In the genomic region with DNA sequence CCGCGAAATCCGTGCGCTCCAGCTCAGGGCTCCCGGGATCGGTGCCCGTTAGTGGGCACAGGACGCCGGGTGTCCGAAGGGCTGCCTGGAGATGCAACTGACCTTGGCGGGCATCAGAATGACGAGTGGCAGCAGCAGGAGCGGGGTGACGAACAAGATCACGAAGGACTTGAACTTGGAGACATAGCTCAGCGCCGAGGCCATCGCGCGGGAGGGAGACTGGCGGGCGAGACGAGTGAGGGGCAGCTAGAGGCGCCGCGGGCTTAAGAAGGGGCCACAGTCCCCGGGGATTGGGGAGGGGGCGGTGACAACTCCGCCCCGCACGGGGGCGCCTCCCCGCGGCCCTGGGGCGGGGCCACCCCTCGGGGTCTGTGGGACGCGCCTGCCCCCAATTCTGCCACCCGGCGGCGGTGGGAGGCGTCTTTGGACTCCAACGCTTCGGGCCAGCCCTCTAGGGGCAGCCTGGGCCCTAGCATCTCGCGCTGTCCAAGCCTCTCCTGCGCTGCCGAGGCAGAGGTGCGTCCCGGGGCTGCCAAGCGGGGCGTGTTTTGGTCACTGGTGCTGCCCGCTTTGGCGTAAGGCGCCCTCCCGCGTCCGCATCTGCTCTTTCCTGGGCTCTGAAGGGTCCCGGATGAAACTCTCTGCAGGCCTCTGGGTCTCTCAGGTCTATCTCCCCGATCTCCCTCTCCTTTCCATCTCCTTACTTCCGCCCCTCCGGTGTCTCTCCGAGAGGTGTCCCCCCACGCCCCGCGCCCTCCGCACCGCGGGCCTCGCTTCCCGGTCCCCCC, we compare ENCODE assay signal across 8 cellular contexts. TPM values are rescaled to one million over a fixed set of nuclear protein-coding genes. Genes with fewer than 3 reads are reported as not detected.
DNase-seq lines count a peak whose midpoint lies in the region; ATAC-seq and TF ChIP-seq lines count a peak whose summit lies in the region.

A gene (minus strand): TSS at position 240 of the 788 bp plus-strand sequence. CDS start 36 bp downstream, at position 204.

- no peak within 1 kb of the TSS for H3K9ac ChIP-seq in smooth muscle cell (ENCODE audit: low read depth)

- H3K27me3 Mint-ChIP-seq in activated T-helper 17 cell treated with anti-CD3 and anti-CD28 coated beads, Interleukin-2, amount 50 U/mL, for 72 hours: peaks cover 66% of the 10 kb centered on the region

- no peak within 1 kb of the TSS for H3K27ac Mint-ChIP-seq in activated T-helper 17 cell treated with anti-CD3 and anti-CD28 coated beads, Interleukin-2, amount 50 U/mL, for 72 hours

- no peaks in the 10 kb centered on the region for H3K9me3 ChIP-seq in smooth muscle cell (replicated peaks; ENCODE audit: low read depth)

- no peaks in the 10 kb centered on the region for H3K36me3 ChIP-seq in smooth muscle cell (ENCODE audit: low read depth)

- H3K27ac ChIP-seq in smooth muscle cell (ENCODE audit: low read depth): no peak within 1 kb of the TSS

- H3K27me3 ChIP-seq in smooth muscle cell (ENCODE audit: low read depth): peaks cover 22% of the 10 kb centered on the region

- H3K9me3 Mint-ChIP-seq in activated T-helper 17 cell treated with anti-CD3 and anti-CD28 coated beads, Interleukin-2, amount 50 U/mL, for 72 hours: peaks cover 4% of the 10 kb centered on the region

- 4% methylated on average over 50 of the region's 71 CpGs for WGBS in smooth muscle cell (ENCODE audit: low lambda C conversion rate)

- no peak for ATAC-seq in activated T-helper 17 cell treated with anti-CD3 and anti-CD28 coated beads, Interleukin-2, amount 50 U/mL, for 72 hours (replicated peaks)
- ATAC-seq in left ventricle myocardium superior (peak; percentile 39), GM21717 (IDR thresholded peaks at IDR 0.05; ENCODE audit: unreplicated experiment) (no peak), GM21786 (IDR thresholded peaks at IDR 0.05; ENCODE audit: unreplicated experiment) (no peak), HG02623 (IDR thresholded peaks at IDR 0.05; ENCODE audit: unreplicated experiment) (no peak)

- H3F3A ChIP-seq in smooth muscle cell (ENCODE audit: low read depth): no peaks in the 10 kb centered on the region

- H3K4me1 ChIP-seq in smooth muscle cell (ENCODE audit: low read depth): no peaks in the 10 kb centered on the region

- TF ChIP-seq CTCF in GM12874 (IDR thresholded peaks at IDR 0.05; ENCODE audit: insufficient read depth, low read depth, low read length) (peak; percentile 32; the same call in 1 of the 2 replicates), smooth muscle cell (IDR thresholded peaks at IDR 0.05; ENCODE audit: borderline replicate concordance, insufficient read depth, poor library complexity, severe bottlenecking) (no peak)

- H3K4me1 Mint-ChIP-seq in activated T-helper 17 cell treated with anti-CD3 and anti-CD28 coated beads, Interleukin-2, amount 50 U/mL, for 72 hours: peaks cover 9% of the 10 kb centered on the region

- peak within 1 kb of the TSS; percentile 86 for H3K4me2 ChIP-seq in smooth muscle cell

- intact Hi-C loops in left ventricle myocardium superior (cut with micrococcal nuclease): no loop called here

- no peaks in the 10 kb centered on the region for H3K79me2 ChIP-seq in smooth muscle cell (ENCODE audit: low read depth)

- peak; percentile 75 for DNase-seq in 8988T
- DNase-seq in left ventricle myocardium superior: no peak
- DNase-seq in smooth muscle cell (lab: John Stamatoyannopoulos, UW; ENCODE audit: unreplicated experiment): no peak

- H4K20me1 ChIP-seq in smooth muscle cell (ENCODE audit: low read depth): no peaks in the 10 kb centered on the region

- no peaks in the 10 kb centered on the region for H3K36me3 Mint-ChIP-seq in activated T-helper 17 cell treated with anti-CD3 and anti-CD28 coated beads, Interleukin-2, amount 50 U/mL, for 72 hours (ENCODE audit: low read depth)

- peak within 1 kb of the TSS; percentile 39 for H3K4me3 Mint-ChIP-seq in activated T-helper 17 cell treated with anti-CD3 and anti-CD28 coated beads, Interleukin-2, amount 50 U/mL, for 72 hours

- H2AFZ ChIP-seq in smooth muscle cell (ENCODE audit: low read depth): peak within 1 kb of the TSS; percentile 89

- peak within 1 kb of the TSS; percentile 53 for H3K4me3 ChIP-seq in smooth muscle cell

RNA-seq across cellular contexts. Expression of the gene that starts here (rescaled TPM):
- not detected for total RNA-seq in activated T-helper 17 cell treated with anti-CD3 and anti-CD28 coated beads, Interleukin-2, amount 50 U/mL, for 72 hours
- total RNA-seq in left ventricle myocardium superior: not detected
- 2.3 and 4.3 TPM in 2 replicates for total RNA-seq in smooth muscle cell
- polyA plus RNA-seq in smooth muscle cell: 0.22 TPM in 1 of 2 replicates, not detected in the other

Comparison
In these comparisons a context has a peak if more than half of its experiments do, and no peak if none do; other contexts are left out.
1. Peak in ATAC-seq in left ventricle myocardium superior; RNA of the gene not detected or under 1 TPM.